8 cellular contexts compared by ENCODE assay signal in genomic region chr3:88149146-88149515, GRCh38. TPM values are rescaled to one million over a fixed set of nuclear protein-coding genes. Genes with fewer than 3 reads are reported as not detected.
DNase-seq lines count a peak whose midpoint lies in the region; ATAC-seq and TF ChIP-seq lines count a peak whose summit lies in the region.

No MANE protein-coding gene starts in this region.

- ATAC-seq in GM18867 (IDR thresholded peaks at IDR 0.05; ENCODE audit: unreplicated experiment) (peak; percentile 13), HG03066 (IDR thresholded peaks at IDR 0.05; ENCODE audit: low read depth, unreplicated experiment) (peak; percentile 10)
- ATAC-seq in stimulated activated naive CD8-positive, alpha-beta T cell treated with anti-CD3 and anti-CD28 coated beads, Interleukin-15, Interleukin-2, amounts not matched to agents 100 U/mL and 50 U/mL, for 24 hours, result peak; percentile 29

- TF ChIP-seq CTCF in BJ (IDR thresholded peaks at IDR 0.05; ENCODE audit: insufficient read depth, low read depth, low read length) (no peak), astrocyte of the cerebellum (IDR thresholded peaks at IDR 0.05; ENCODE audit: low read depth, low read length, missing control alignments) (no peak)

- in situ Hi-C loops in astrocyte of the cerebellum (cut with HindIII; ENCODE audit: low sequenced_read_pairs), result no loop called here

- no peaks in the 10 kb centered on the region for H3K27me3 ChIP-seq in BJ (ENCODE audit: control insufficient read depth, insufficient read depth, low read length)

- DNase-seq in BJ (ENCODE audit: low read depth), result no peak
- DNase-seq in NOMO-1 (lab: John Stamatoyannopoulos, UW; ENCODE audit: unreplicated experiment in 2 of 2), result peak; percentile 56 to 68
- no peak for DNase-seq in astrocyte of the cerebellum (ENCODE audit: low read depth)
- DNase-seq in kidney glomerular epithelial cell (lab: John Stamatoyannopoulos, UW), result peak; percentile 66
- peak; percentile 52 for DNase-seq in stimulated activated naive CD8-positive, alpha-beta T cell treated with anti-CD3 and anti-CD28 coated beads, Interleukin-15, Interleukin-2, amounts not matched to agents 100 U/mL and 50 U/mL, for 24 hours
- DNase-seq in KG1 (lab: John Stamatoyannopoulos, UW), result no peak

- H3K36me3 ChIP-seq in BJ (ENCODE audit: control insufficient read depth, insufficient read depth, low read length), result no peaks in the 10 kb centered on the region; the same call in 1 of the 2 replicates

- H3K4me3 ChIP-seq in BJ (ENCODE audit: low read depth, low read length), result peak overlapping the region; percentile 100
- peak overlapping the region; percentile 94 for H3K4me3 ChIP-seq in astrocyte of the cerebellum (ENCODE audit: low read depth, low read length)

- POLR2A ChIA-PET in BJ (lab: Charles Lee), result no interaction called here

- CTCF ChIA-PET in BJ (lab: Yijun Ruan, JAX), result interaction anchor here (0.7 kb wide), 1 partner anchor 36 kb away, joined by 3 read pairs; no protein-coding TSS in a partner anchor

RNA-seq across cellular contexts. Expression of gene C3orf38, which starts 0.6 kb away (rescaled TPM):
- polyA plus RNA-seq in BJ (2011; rRNA removed), result 8.3 and 17.7 TPM in 2 replicates
- 17.1 and 23.4 TPM in 2 replicates for polyA minus RNA-seq in BJ (2011; rRNA and poly(A)+ RNA removed)

Comparison
In these comparisons a context has a peak if more than half of its experiments do, and no peak if none do; other contexts are left out.
1. DNase-seq: peak in NOMO-1 (2 of 2), kidney glomerular epithelial cell (single experiment) and stimulated activated naive CD8-positive, alpha-beta T cell treated with anti-CD3 and anti-CD28 coated beads, Interleukin-15, Interleukin-2, amounts not matched to agents 100 U/mL and 50 U/mL, for 24 hours (single experiment); none in BJ (single experiment), astrocyte of the cerebellum (single experiment) and KG1 (single experiment).
2. Peak in every context shown above with its lines, with median percentiles within 50 percentile points of each other: ATAC-seq.